ENCODE assay signal across 8 cellular contexts in genomic region chr16:4319454-4319853, GRCh38. TPM values are rescaled to one million over a fixed set of nuclear protein-coding genes. Genes with fewer than 3 reads are reported as not detected.
DNase-seq lines count a peak whose midpoint lies in the region; ATAC-seq, FAIRE-seq and TF ChIP-seq lines count a peak whose summit lies in the region.

No MANE protein-coding gene starts in this region.

- peaks cover 58% of the 10 kb centered on the region for H3K4me1 ChIP-seq in astrocyte (ENCODE audit: insufficient read depth, low read length)
- H3K4me1 ChIP-seq in prostate gland (replicated peaks): peaks cover 16% of the 10 kb centered on the region
- peaks cover 85% of the 10 kb centered on the region for H3K4me1 ChIP-seq in HepG2 (ENCODE audit: insufficient read depth, low read length)

- TF ChIP-seq POLR2A in prostate gland (IDR thresholded peaks at IDR 0.05): no peak
- no peak for TF ChIP-seq POLR2A in HepG2 (IDR thresholded peaks at IDR 0.05; ENCODE audit: insufficient read depth in 1 of 2, low read depth in 2 of 2, low read length in 2 of 2)

- DNase-seq in DMS79 (lab: John Stamatoyannopoulos, UW) (peak; percentile 15), astrocyte (ENCODE audit: low read depth) (no peak), prostate gland (ENCODE audit: low spot score) (no peak), HepG2 (ENCODE audit: low spot score) (no peak), UCSD-AML1 (lab: John Stamatoyannopoulos, UW; ENCODE audit: unreplicated experiment) (no peak), SKM-1 treated with dmso at 0.1 percent for 144 hours (lab: John Stamatoyannopoulos, UW; ENCODE audit: unreplicated experiment) (no peak), NCI-H82 (lab: John Stamatoyannopoulos, UW) (no peak)

- peaks cover 10 to 13% (median 11%) of the 10 kb centered on the region in 3 donors for H3K4me1 Mint-ChIP-seq in IgD-negative memory B cell
- peaks cover 5% of the 10 kb centered on the region for H3K4me1 Mint-ChIP-seq in astrocyte (ENCODE audit: low read depth, unreplicated experiment)

- H3K27me3 Mint-ChIP-seq in IgD-negative memory B cell: peaks cover 10% of the 10 kb centered on the region
- H3K27me3 Mint-ChIP-seq in astrocyte (ENCODE audit: low read depth, unreplicated experiment): no peaks in the 10 kb centered on the region

- no peaks in the 10 kb centered on the region for H3K36me3 Mint-ChIP-seq in IgD-negative memory B cell
- no peaks in the 10 kb centered on the region for H3K36me3 Mint-ChIP-seq in astrocyte (ENCODE audit: low read depth, unreplicated experiment)

- TF ChIP-seq CTCF in astrocyte (IDR thresholded peaks at IDR 0.05; ENCODE audit: insufficient read depth, low read depth, low read length): no peak
- TF ChIP-seq CTCF in prostate gland (IDR thresholded peaks at IDR 0.05): no peak
- no peak for TF ChIP-seq CTCF in HepG2 (CRISPR knock-in tag; IDR thresholded peaks at IDR 0.05)

- H3K27me3 ChIP-seq in astrocyte (ENCODE audit: insufficient read depth, low read length): no peaks in the 10 kb centered on the region
- no peaks in the 10 kb centered on the region for H3K27me3 ChIP-seq in prostate gland (replicated peaks; ENCODE audit: insufficient read depth)
- H3K27me3 ChIP-seq in HepG2 (ENCODE audit: control insufficient read depth in 1 of 2, insufficient read depth in 2 of 2, low read length in 2 of 2): peaks cover 2 to 56% of the 10 kb centered on the region in 2 experiments; a peak in 4 of 5 replicates

- H3K9me3 Mint-ChIP-seq in IgD-negative memory B cell (no peaks in the 10 kb centered on the region), astrocyte (ENCODE audit: unreplicated experiment) (no peaks in the 10 kb centered on the region)

- H3K4me3 ChIP-seq in astrocyte (ENCODE audit: insufficient read depth, low read depth, low read length) (no peak overlapping the region), prostate gland (no peak overlapping the region), HepG2 (replicated peaks in 1 of 3; ENCODE audit: insufficient read depth in 1 of 3, low read depth in 2 of 3, low read length in 3 of 3) (no peak overlapping the region)

- peak overlapping the region; percentile 41 for H3K4me2 ChIP-seq in astrocyte (ENCODE audit: low read length)
- no peak overlapping the region for H3K4me2 ChIP-seq in HepG2 (ENCODE audit: low read depth, low read length)

- intact Hi-C loops in prostate gland (cut with DNase I) (loop anchor here (5.0 kb wide), 1 partner anchor 47 kb away; the partner anchor contains the start of gene TFAP4), HepG2 (cut with micrococcal nuclease; ENCODE audit: unreplicated experiment) (no loop called here)

- WGBS in prostate gland: 41% methylated on average over 13 of the region's 13 CpGs
- WGBS in HepG2 (ENCODE audit: low lambda C conversion rate): no CpG with 5 or more reads among the region's 13 CpGs

- H3K27ac ChIP-seq in astrocyte (ENCODE audit: low read depth, low read length) (no peak overlapping the region), prostate gland (peak overlapping the region; percentile 81 to 86), HepG2 (ENCODE audit: extremely low read length, insufficient read depth, low read length) (no peak overlapping the region)

- no peak overlapping the region for H2AFZ ChIP-seq in astrocyte (ENCODE audit: low read depth, low read length)
- H2AFZ ChIP-seq in HepG2 (ENCODE audit: low read length): no peak overlapping the region

- no peak for TF ChIP-seq RAD21 in HepG2 (CRISPR knock-in tag; IDR thresholded peaks at IDR 0.05)

- H3K27ac Mint-ChIP-seq in IgD-negative memory B cell (peak overlapping the region in 2 of 3 donors; percentile 39 to 66), astrocyte (ENCODE audit: unreplicated experiment) (no peak overlapping the region)

- CTCF ChIA-PET in HepG2 (lab: Yijun Ruan, JAX; ENCODE audit: low intra/inter-chr PET ratio, low total read pairs): no interaction called here

- H3K9ac ChIP-seq in astrocyte (ENCODE audit: low read length) (no peak overlapping the region), HepG2 (ENCODE audit: insufficient read depth, low read depth, low read length) (no peak overlapping the region)

- H3K79me2 ChIP-seq in astrocyte (ENCODE audit: insufficient read depth, low read length): peaks cover 81% of the 10 kb centered on the region
- no peaks in the 10 kb centered on the region for H3K79me2 ChIP-seq in HepG2 (ENCODE audit: insufficient read depth, low read length)

- H3K36me3 ChIP-seq in astrocyte (ENCODE audit: insufficient read depth, low read length) (no peaks in the 10 kb centered on the region), prostate gland (no peaks in the 10 kb centered on the region), HepG2 (replicated peaks in 1 of 2; ENCODE audit: control insufficient read depth in 1 of 2, insufficient read depth in 2 of 2, low read length in 2 of 2) (no peaks in the 10 kb centered on the region)

- peaks cover 78% of the 10 kb centered on the region for H4K20me1 ChIP-seq in astrocyte (ENCODE audit: insufficient read depth, low read length)
- no peaks in the 10 kb centered on the region for H4K20me1 ChIP-seq in HepG2 (ENCODE audit: insufficient read depth, low read length)

- no TSS peak for BruUV-seq in HepG2 (replicated peaks; lab: Mats Ljungman, UMichigan)

- FAIRE-seq in astrocyte (lab: Jason Lieb, UNC): no peak
- no peak for FAIRE-seq in HepG2 (lab: Jason Lieb, UNC)

- H3K9me3 ChIP-seq in astrocyte (ENCODE audit: insufficient read depth, low read depth, low read length) (no peaks in the 10 kb centered on the region), prostate gland (no peaks in the 10 kb centered on the region), HepG2 (ENCODE audit: low read length) (no peaks in the 10 kb centered on the region)

- no peak for ATAC-seq in HepG2

- H3K4me3 Mint-ChIP-seq in IgD-negative memory B cell: peak overlapping the region; percentile 46 to 83 (median 64)
- no peak overlapping the region for H3K4me3 Mint-ChIP-seq in astrocyte (ENCODE audit: unreplicated experiment)

- in situ Hi-C loops in HepG2 (cut with HindIII; ENCODE audit: extremely low pct_ligation_motif_present, low pct_unique_long_range_greater_than_20kb): no loop called here

- POLR2A ChIA-PET in HepG2 (lab: Yijun Ruan, JAX): no interaction called here

- no peak for TF ChIP-seq EP300 in HepG2 (IDR thresholded peaks at IDR 0.05; ENCODE audit: low read depth in 2 of 2, low read length in 2 of 2)
- TF ChIP-seq EP300 in HepG2 (CRISPR knock-in tag; IDR thresholded peaks at IDR 0.05; ENCODE audit: borderline replicate concordance): no peak

RNA-seq across cellular contexts. Expression of gene GLIS2, which starts 3.6 kb away (rescaled TPM):
- polyA plus RNA-seq in IgD-negative memory B cell (not detected), HepG2 (2011; rRNA removed) (0.28 and 0.39 TPM in 2 replicates)
- total RNA-seq in astrocyte (16.5 and 18.9 TPM in 2 replicates), prostate gland (10 to 100 TPM in 1 of 2 donors, 1 to 10 TPM in 1; 3.8 to 10.5 TPM), HepG2 (2016; rRNA removed; fragmentation: Illumina TruSeq; extraction: Trizol) (0.24 and 0.29 TPM in 2 replicates)
- total RNA-seq in HepG2 (2016; cell fraction: cytosol; rRNA removed; fragmentation: Illumina TruSeq; extraction: Trizol; ENCODE audit: low read depth): 1.0 and 1.1 TPM in 2 replicates
- total RNA-seq in HepG2 (2016; cell fraction: insoluble cytoplasmic fraction; rRNA removed; fragmentation: Illumina TruSeq; extraction: Trizol): 0.18 and 0.30 TPM in 2 replicates
- 0.59 and 0.65 TPM in 2 replicates for total RNA-seq in HepG2 (2016; cell fraction: membrane; rRNA removed; fragmentation: Illumina TruSeq; extraction: Trizol)
- 0.34 and 0.63 TPM in 2 replicates for total RNA-seq in HepG2 (2016; cell fraction: nucleus; rRNA removed; fragmentation: Illumina TruSeq; extraction: Trizol)
- polyA plus RNA-seq in HepG2 (2011; cell fraction: cytosol; rRNA removed): 0.17 and 0.18 TPM in 2 replicates
- polyA plus RNA-seq in HepG2 (2011; cell fraction: nucleus; rRNA removed): 1.1 and 1.3 TPM in 2 replicates
- polyA plus RNA-seq in HepG2 (2012): 0.91 and 2.0 TPM in 2 replicates
- 0.27 and 0.43 TPM in 2 replicates for polyA plus RNA-seq in HepG2 (2016; cell fraction: cytosol; fragmentation: Illumina TruSeq; extraction: Trizol; ENCODE audit: low read depth)
- polyA plus RNA-seq in HepG2 (2016; cell fraction: insoluble cytoplasmic fraction; fragmentation: Illumina TruSeq; extraction: Trizol; ENCODE audit: low read depth): 0.70 and 0.86 TPM in 2 replicates
- polyA plus RNA-seq in HepG2 (2016; cell fraction: membrane; fragmentation: Illumina TruSeq; extraction: Trizol; ENCODE audit: low read depth): 1.3 and 1.4 TPM in 2 replicates
- polyA plus RNA-seq in HepG2 (2016; cell fraction: nucleus; fragmentation: Illumina TruSeq; extraction: Trizol; ENCODE audit: insufficient read depth, low read depth): 1.6 and 1.8 TPM in 2 replicates
- 0.44 and 3.2 TPM in 2 replicates for polyA minus RNA-seq in HepG2 (2011; rRNA and poly(A)+ RNA removed; ENCODE audit: low replicate concordance)
- polyA minus RNA-seq in HepG2 (2011; cell fraction: cytosol; rRNA and poly(A)+ RNA removed): 0.18 and 0.99 TPM in 2 replicates
- 0.25 and 0.52 TPM in 2 replicates for polyA minus RNA-seq in HepG2 (2011; cell fraction: nucleus; rRNA and poly(A)+ RNA removed)

RNA-seq across cellular contexts. Expression of gene PAM16, which starts 31.7 kb away (rescaled TPM):
- polyA plus RNA-seq in IgD-negative memory B cell (40.4 TPM), HepG2 (2011; rRNA removed) (51.5 and 64.5 TPM in 2 replicates)
- total RNA-seq in astrocyte (50.7 and 51.9 TPM in 2 replicates), prostate gland (100 to 1,000 TPM in 1 of 2 donors, 10 to 100 TPM in 1; 28.6 to 100 TPM), HepG2 (2016; rRNA removed; fragmentation: Illumina TruSeq; extraction: Trizol) (39.5 and 51.8 TPM in 2 replicates)
- total RNA-seq in HepG2 (2016; cell fraction: cytosol; rRNA removed; fragmentation: Illumina TruSeq; extraction: Trizol; ENCODE audit: low read depth): 62.7 and 78.9 TPM in 2 replicates
- 44.0 and 55.1 TPM in 2 replicates for total RNA-seq in HepG2 (2016; cell fraction: insoluble cytoplasmic fraction; rRNA removed; fragmentation: Illumina TruSeq; extraction: Trizol)
- 48.0 and 59.1 TPM in 2 replicates for total RNA-seq in HepG2 (2016; cell fraction: membrane; rRNA removed; fragmentation: Illumina TruSeq; extraction: Trizol)
- total RNA-seq in HepG2 (2016; cell fraction: nucleus; rRNA removed; fragmentation: Illumina TruSeq; extraction: Trizol): 21.8 and 30.9 TPM in 2 replicates
- polyA plus RNA-seq in HepG2 (2011; cell fraction: cytosol; rRNA removed): 79.1 and 106 TPM in 2 replicates
- 59.7 and 63.8 TPM in 2 replicates for polyA plus RNA-seq in HepG2 (2011; cell fraction: nucleus; rRNA removed)
- 28.9 and 43.2 TPM in 2 replicates for polyA plus RNA-seq in HepG2 (2012)
- polyA plus RNA-seq in HepG2 (2016; cell fraction: cytosol; fragmentation: Illumina TruSeq; extraction: Trizol; ENCODE audit: low read depth): 51.5 and 69.1 TPM in 2 replicates
- 31.2 and 31.7 TPM in 2 replicates for polyA plus RNA-seq in HepG2 (2016; cell fraction: insoluble cytoplasmic fraction; fragmentation: Illumina TruSeq; extraction: Trizol; ENCODE audit: low read depth)
- polyA plus RNA-seq in HepG2 (2016; cell fraction: membrane; fragmentation: Illumina TruSeq; extraction: Trizol; ENCODE audit: low read depth): 35.5 and 47.0 TPM in 2 replicates
- polyA plus RNA-seq in HepG2 (2016; cell fraction: nucleus; fragmentation: Illumina TruSeq; extraction: Trizol; ENCODE audit: insufficient read depth, low read depth): 70.3 and 85.7 TPM in 2 replicates
- 22.9 and 24.5 TPM in 2 replicates for polyA minus RNA-seq in HepG2 (2011; rRNA and poly(A)+ RNA removed; ENCODE audit: low replicate concordance)
- 13.2 and 17.4 TPM in 2 replicates for polyA minus RNA-seq in HepG2 (2011; cell fraction: cytosol; rRNA and poly(A)+ RNA removed)
- 12.3 and 12.9 TPM in 2 replicates for polyA minus RNA-seq in HepG2 (2011; cell fraction: nucleus; rRNA and poly(A)+ RNA removed)

RNA-seq across cellular contexts. Expression of gene TFAP4, which starts 46.6 kb away (rescaled TPM):
- 1.2 TPM for polyA plus RNA-seq in IgD-negative memory B cell
- 6.1 and 7.7 TPM in 2 replicates for total RNA-seq in astrocyte
- 10 to 100 TPM in 1 of 2 donors, 1 to 10 TPM in 1; 9.0 to 12.8 TPM for total RNA-seq in prostate gland
- 10.4 and 12.2 TPM in 2 replicates for total RNA-seq in HepG2 (2016; rRNA removed; fragmentation: Illumina TruSeq; extraction: Trizol)
- 22.0 and 26.0 TPM in 2 replicates for total RNA-seq in HepG2 (2016; cell fraction: cytosol; rRNA removed; fragmentation: Illumina TruSeq; extraction: Trizol; ENCODE audit: low read depth)
- total RNA-seq in HepG2 (2016; cell fraction: insoluble cytoplasmic fraction; rRNA removed; fragmentation: Illumina TruSeq; extraction: Trizol): 8.6 and 13.4 TPM in 2 replicates
- total RNA-seq in HepG2 (2016; cell fraction: membrane; rRNA removed; fragmentation: Illumina TruSeq; extraction: Trizol): 16.4 and 17.5 TPM in 2 replicates
- total RNA-seq in HepG2 (2016; cell fraction: nucleus; rRNA removed; fragmentation: Illumina TruSeq; extraction: Trizol): 6.4 and 7.5 TPM in 2 replicates
- polyA plus RNA-seq in HepG2 (2011; rRNA removed): 13.0 and 15.6 TPM in 2 replicates
- polyA plus RNA-seq in HepG2 (2011; cell fraction: cytosol; rRNA removed): 4.7 and 8.9 TPM in 2 replicates
- polyA plus RNA-seq in HepG2 (2011; cell fraction: nucleus; rRNA removed): 12.3 and 16.1 TPM in 2 replicates
- polyA plus RNA-seq in HepG2 (2012): 9.9 and 12.9 TPM in 2 replicates
- polyA plus RNA-seq in HepG2 (2016; cell fraction: cytosol; fragmentation: Illumina TruSeq; extraction: Trizol; ENCODE audit: low read depth): 4.9 and 5.3 TPM in 2 replicates
- 13.4 and 17.4 TPM in 2 replicates for polyA plus RNA-seq in HepG2 (2016; cell fraction: insoluble cytoplasmic fraction; fragmentation: Illumina TruSeq; extraction: Trizol; ENCODE audit: low read depth)
- 7.5 and 7.9 TPM in 2 replicates for polyA plus RNA-seq in HepG2 (2016; cell fraction: membrane; fragmentation: Illumina TruSeq; extraction: Trizol; ENCODE audit: low read depth)
- polyA plus RNA-seq in HepG2 (2016; cell fraction: nucleus; fragmentation: Illumina TruSeq; extraction: Trizol; ENCODE audit: insufficient read depth, low read depth): 20.3 and 24.4 TPM in 2 replicates
- 36.2 and 88.6 TPM in 2 replicates for polyA minus RNA-seq in HepG2 (2011; rRNA and poly(A)+ RNA removed; ENCODE audit: low replicate concordance)
- polyA minus RNA-seq in HepG2 (2011; cell fraction: cytosol; rRNA and poly(A)+ RNA removed): 18.4 and 24.2 TPM in 2 replicates
- polyA minus RNA-seq in HepG2 (2011; cell fraction: nucleus; rRNA and poly(A)+ RNA removed): 6.2 and 8.5 TPM in 2 replicates

RNA-seq across cellular contexts. Expression of gene VASN, which starts 52.2 kb away (rescaled TPM):
- polyA plus RNA-seq in IgD-negative memory B cell (0.45 TPM), HepG2 (2011; rRNA removed) (8.4 and 15.5 TPM in 2 replicates)
- total RNA-seq in astrocyte (32.0 and 38.7 TPM in 2 replicates), prostate gland (10 to 100 TPM; 13.1 to 97.4 TPM), HepG2 (2016; rRNA removed; fragmentation: Illumina TruSeq; extraction: Trizol) (6.9 and 18.2 TPM in 2 replicates)
- total RNA-seq in HepG2 (2016; cell fraction: cytosol; rRNA removed; fragmentation: Illumina TruSeq; extraction: Trizol; ENCODE audit: low read depth): 2.8 and 3.3 TPM in 2 replicates
- total RNA-seq in HepG2 (2016; cell fraction: insoluble cytoplasmic fraction; rRNA removed; fragmentation: Illumina TruSeq; extraction: Trizol): 5.9 and 17.8 TPM in 2 replicates
- total RNA-seq in HepG2 (2016; cell fraction: membrane; rRNA removed; fragmentation: Illumina TruSeq; extraction: Trizol): 5.8 and 6.6 TPM in 2 replicates
- total RNA-seq in HepG2 (2016; cell fraction: nucleus; rRNA removed; fragmentation: Illumina TruSeq; extraction: Trizol): 22.5 and 25.6 TPM in 2 replicates
- 9.0 and 15.7 TPM in 2 replicates for polyA plus RNA-seq in HepG2 (2011; cell fraction: cytosol; rRNA removed)
- polyA plus RNA-seq in HepG2 (2011; cell fraction: nucleus; rRNA removed): 47.1 and 58.1 TPM in 2 replicates
- 9.8 and 16.9 TPM in 2 replicates for polyA plus RNA-seq in HepG2 (2012)
- 2.3 and 2.6 TPM in 2 replicates for polyA plus RNA-seq in HepG2 (2016; cell fraction: cytosol; fragmentation: Illumina TruSeq; extraction: Trizol; ENCODE audit: low read depth)
- 7.7 and 10.2 TPM in 2 replicates for polyA plus RNA-seq in HepG2 (2016; cell fraction: insoluble cytoplasmic fraction; fragmentation: Illumina TruSeq; extraction: Trizol; ENCODE audit: low read depth)
- polyA plus RNA-seq in HepG2 (2016; cell fraction: membrane; fragmentation: Illumina TruSeq; extraction: Trizol; ENCODE audit: low read depth): 3.1 and 4.1 TPM in 2 replicates
- 40.8 and 43.4 TPM in 2 replicates for polyA plus RNA-seq in HepG2 (2016; cell fraction: nucleus; fragmentation: Illumina TruSeq; extraction: Trizol; ENCODE audit: insufficient read depth, low read depth)
- polyA minus RNA-seq in HepG2 (2011; rRNA and poly(A)+ RNA removed; ENCODE audit: low replicate concordance): 1.2 and 47.2 TPM in 2 replicates
- 18.8 and 21.5 TPM in 2 replicates for polyA minus RNA-seq in HepG2 (2011; cell fraction: cytosol; rRNA and poly(A)+ RNA removed)
- 32.1 and 35.9 TPM in 2 replicates for polyA minus RNA-seq in HepG2 (2011; cell fraction: nucleus; rRNA and poly(A)+ RNA removed)

Comparison
In these comparisons a context has a peak if more than half of its experiments do, and no peak if none do; other contexts are left out.
1. H3K27ac ChIP-seq: peak in prostate gland (2 of 2); none in astrocyte (single experiment) and HepG2 (single experiment).